In the genomic region with DNA sequence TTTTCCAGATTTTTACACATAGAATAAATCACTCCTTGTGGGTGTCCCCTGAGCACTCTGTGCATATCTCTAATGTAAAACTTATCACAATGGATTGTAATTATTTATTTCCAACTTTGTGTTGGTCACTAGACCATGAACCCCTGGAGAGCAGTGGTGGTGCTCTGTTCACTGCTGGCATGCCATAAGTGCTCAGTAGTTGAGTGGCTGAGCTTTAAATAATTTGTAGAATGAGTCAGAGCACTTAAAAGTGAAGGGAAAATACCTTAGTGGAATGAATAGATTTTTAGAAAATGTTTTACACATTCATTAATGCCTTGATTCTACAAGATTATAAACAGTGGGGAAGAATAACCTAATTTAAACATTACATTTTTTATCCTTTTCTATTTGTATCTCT, we compare ENCODE assay signal across 14 cellular contexts. TPM values are rescaled to one million over a fixed set of nuclear protein-coding genes. Genes with fewer than 3 reads are reported as not detected.
DNase-seq lines count a peak whose midpoint lies in the region; ATAC-seq and TF ChIP-seq lines count a peak whose summit lies in the region.
"Had no signal": no experiment of that assay in that cellular context is flagged by ENCODE, and none has a peak within 500 bp of the region (broad histone marks: within the 10 kb centered on the region; RNA-seq: fewer than 3 reads in every experiment).

No MANE protein-coding gene starts in this region.

- H3K4me1 Mint-ChIP-seq in CD4-positive, alpha-beta T cell (ENCODE audit: low read depth), result no peaks in the 10 kb centered on the region
- H3K4me1 Mint-ChIP-seq: activated naive CD8-positive, alpha-beta T cell treated with anti-CD3 and anti-CD28 coated beads, Interleukin-2, amount 10 ng/mL, durations not matched to agents 7 days and 5 days had no signal

- H3K4me3 ChIP-seq in AG04449 (ENCODE audit: low read depth, low read length) (no peak overlapping the region), SK-N-SH (ENCODE audit: low read depth in 2 of 2, low read length in 1 of 2) (no peak overlapping the region)

- no peaks in the 10 kb centered on the region for H3K36me3 ChIP-seq in SK-N-SH (replicated peaks in 1 of 2; ENCODE audit: control insufficient read depth in 1 of 2, insufficient read depth in 2 of 2, low read length in 1 of 2)

- H3K27me3 ChIP-seq in SK-N-SH (ENCODE audit: insufficient read depth), result no peaks in the 10 kb centered on the region
- H3K27me3 ChIP-seq in CD4-positive, alpha-beta T cell (ENCODE audit: control insufficient read depth, insufficient read depth, low read length), result no peaks in the 10 kb centered on the region

- POLR2A ChIA-PET in AG04449 (lab: Yijun Ruan, JAX), result no interaction called here
- POLR2A ChIA-PET in SK-N-SH (lab: Yijun Ruan, JAX), result no interaction called here
- POLR2A ChIA-PET in CD4-positive, alpha-beta T cell (lab: Charles Lee), result no interaction called here

- H3K27ac Mint-ChIP-seq in CD4-positive, alpha-beta T cell, result no peak overlapping the region
- H3K27ac Mint-ChIP-seq: activated naive CD8-positive, alpha-beta T cell treated with anti-CD3 and anti-CD28 coated beads, Interleukin-2, amount 10 ng/mL, durations not matched to agents 7 days and 5 days had no signal

- H3K27me3 Mint-ChIP-seq in CD4-positive, alpha-beta T cell, result no peaks in the 10 kb centered on the region
- H3K27me3 Mint-ChIP-seq: activated naive CD8-positive, alpha-beta T cell treated with anti-CD3 and anti-CD28 coated beads, Interleukin-2, amount 10 ng/mL, durations not matched to agents 7 days and 5 days had no signal

- no peaks in the 10 kb centered on the region for H3K79me2 ChIP-seq in SK-N-SH (ENCODE audit: insufficient read depth)

- no peak for TF ChIP-seq EP300 in SK-N-SH (IDR thresholded peaks at IDR 0.05; ENCODE audit: borderline replicate concordance in 1 of 2, low read depth in 1 of 2, low read length in 1 of 2)

- DNase-seq in AG04449 (ENCODE audit: low read depth, low spot score), result peak; percentile 28
- DNase-seq in HCEC 1CT, result peak; percentile 70
- no peak for DNase-seq in SK-N-SH
- DNase-seq in iPS-NIHi11 (ENCODE audit: low spot score), result peak; percentile 21
- no peak for DNase-seq in CD4-positive, alpha-beta T cell
- no peak for DNase-seq in activated effector memory CD4-positive, alpha-beta T cell treated with anti-CD3 and anti-CD28 coated beads, Interleukin-2, amount 50 U/mL, for 16 hours
- DNase-seq in activated CD4-positive, CD25-positive, alpha-beta regulatory T cell (lab: John Stamatoyannopoulos, UW), result no peak
- DNase-seq in mesenteric fat pad (ENCODE audit: low spot score), result no peak
- DNase-seq: activated naive CD8-positive, alpha-beta T cell treated with anti-CD3 and anti-CD28 coated beads, Interleukin-2, amount 10 ng/mL, durations not matched to agents 7 days and 5 days; cortex of kidney; NCI-H1105; NCI-H524 treated with DMSO at 0.1 percent for 48 hours; nucleus accumbens had no signal

- TF ChIP-seq RAD21 in SK-N-SH (IDR thresholded peaks at IDR 0.05; ENCODE audit: low read length), result no peak

- H3K9me3 Mint-ChIP-seq in CD4-positive, alpha-beta T cell, result peaks cover 2% of the 10 kb centered on the region
- H3K9me3 Mint-ChIP-seq: activated naive CD8-positive, alpha-beta T cell treated with anti-CD3 and anti-CD28 coated beads, Interleukin-2, amount 10 ng/mL, durations not matched to agents 7 days and 5 days had no signal

- no peak overlapping the region for H3K9ac ChIP-seq in SK-N-SH

- no peak overlapping the region for H3K4me3 Mint-ChIP-seq in CD4-positive, alpha-beta T cell
- H3K4me3 Mint-ChIP-seq: activated naive CD8-positive, alpha-beta T cell treated with anti-CD3 and anti-CD28 coated beads, Interleukin-2, amount 10 ng/mL, durations not matched to agents 7 days and 5 days had no signal

- H3K36me3 Mint-ChIP-seq in CD4-positive, alpha-beta T cell (ENCODE audit: low read depth), result no peaks in the 10 kb centered on the region
- H3K36me3 Mint-ChIP-seq: activated naive CD8-positive, alpha-beta T cell treated with anti-CD3 and anti-CD28 coated beads, Interleukin-2, amount 10 ng/mL, durations not matched to agents 7 days and 5 days had no signal

- no peak for TF ChIP-seq CTCF in AG04449 (IDR thresholded peaks at IDR 0.05; ENCODE audit: insufficient read depth, low read length, missing control alignments)
- TF ChIP-seq CTCF in SK-N-SH (IDR thresholded peaks at IDR 0.05), result no peak
- TF ChIP-seq CTCF in CD4-positive, alpha-beta T cell (IDR thresholded peaks at IDR 0.05), result no peak

- H3K9me2 ChIP-seq in SK-N-SH, result no peaks in the 10 kb centered on the region

- H3K4me2 ChIP-seq in SK-N-SH, result peak overlapping the region; percentile 25; the same call in 1 of the 2 replicates

- no peak overlapping the region; the same call in 1 of the 2 replicates for H2AFZ ChIP-seq in SK-N-SH (ENCODE audit: low read depth)

- CTCF ChIA-PET in AG04449 (lab: Yijun Ruan, JAX) (no interaction called here), SK-N-SH (lab: Yijun Ruan, JAX) (no interaction called here)
- CTCF ChIA-PET in CD4-positive, alpha-beta T cell (lab: Charles Lee), result no interaction called here

- intact Hi-C loops in CD4-positive, alpha-beta T cell (cut with DNase I, micrococcal nuclease), result no loop called here

- peaks cover 5% of the 10 kb centered on the region for H3F3A ChIP-seq in SK-N-SH (replicated peaks; ENCODE audit: insufficient read depth)

- peaks cover 0 to 14% of the 10 kb centered on the region in 2 experiments; a peak in 2 of 4 replicates for H3K4me1 ChIP-seq in SK-N-SH (ENCODE audit: control insufficient read depth in 1 of 2, insufficient read depth in 2 of 2, low read depth in 1 of 2, low read length in 1 of 2)

- H3K27ac ChIP-seq in SK-N-SH (ENCODE audit: low read depth in 2 of 2, low read length in 1 of 2), result peak overlapping the region in 1 of 2 experiments; percentile 36; a peak in 1 of 4 replicates
- H3K27ac ChIP-seq in CD4-positive, alpha-beta T cell (ENCODE audit: low read depth, low read length), result no peak overlapping the region

- H4K20me1 ChIP-seq in SK-N-SH (ENCODE audit: insufficient read depth), result no peaks in the 10 kb centered on the region

- no peaks in the 10 kb centered on the region for H3K9me3 ChIP-seq in SK-N-SH
- no peaks in the 10 kb centered on the region for H3K9me3 ChIP-seq in CD4-positive, alpha-beta T cell (ENCODE audit: control insufficient read depth, low read length)

- no peak for ATAC-seq in CD4-positive, alpha-beta T cell (ENCODE audit: poor library complexity)

TF ChIP-seq in SK-N-SH, 30 proteins besides CTCF, POLR2A, EP300 and RAD21 (continues in another document):
- TF ChIP-seq NRF1 (IDR thresholded peaks at IDR 0.05; ENCODE audit: low read depth, low read length) (no peak), RXRA (IDR thresholded peaks at IDR 0.05; ENCODE audit: borderline replicate concordance, low read depth) (no peak), FOXJ3 (CRISPR knock-in tag; IDR thresholded peaks at IDR 0.05) (no peak), CHD2 (IDR thresholded peaks at IDR 0.05; ENCODE audit: low read length, partially characterized antibody) (no peak), GABPA (IDR thresholded peaks at IDR 0.05; ENCODE audit: low read depth) (no peak), FOXM1 (IDR thresholded peaks at IDR 0.05; ENCODE audit: low read depth) (no peak), MXI1 (IDR thresholded peaks at IDR 0.05; ENCODE audit: low read depth, low read length) (no peak), JUND (IDR thresholded peaks at IDR 0.05) (peak; percentile 58), SIN3A (IDR thresholded peaks at IDR 0.05; ENCODE audit: borderline replicate concordance, low read depth, low read length) (no peak), SMC3 (IDR thresholded peaks at IDR 0.05; ENCODE audit: low read depth, low read length) (no peak), TCF12 (IDR thresholded peaks at IDR 0.05) (peak; percentile 34), FOSL2 (IDR thresholded peaks at IDR 0.05; ENCODE audit: borderline replicate concordance, low read depth) (peak; percentile 63), EZH2phosphoT487 (IDR thresholded peaks at IDR 0.05; ENCODE audit: borderline replicate concordance, low read depth) (no peak)
- TF ChIP-seq, protein P1, sequence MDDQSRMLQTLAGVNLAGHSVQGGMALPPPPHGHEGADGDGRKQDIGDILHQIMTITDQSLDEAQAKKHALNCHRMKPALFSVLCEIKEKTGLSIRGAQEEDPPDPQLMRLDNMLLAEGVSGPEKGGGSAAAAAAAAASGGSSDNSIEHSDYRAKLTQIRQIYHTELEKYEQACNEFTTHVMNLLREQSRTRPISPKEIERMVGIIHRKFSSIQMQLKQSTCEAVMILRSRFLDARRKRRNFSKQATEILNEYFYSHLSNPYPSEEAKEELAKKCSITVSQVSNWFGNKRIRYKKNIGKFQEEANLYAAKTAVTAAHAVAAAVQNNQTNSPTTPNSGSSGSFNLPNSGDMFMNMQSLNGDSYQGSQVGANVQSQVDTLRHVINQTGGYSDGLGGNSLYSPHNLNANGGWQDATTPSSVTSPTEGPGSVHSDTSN (IDR thresholded peaks at IDR 0.05), result no peak
- TF ChIP-seq, protein P2, sequence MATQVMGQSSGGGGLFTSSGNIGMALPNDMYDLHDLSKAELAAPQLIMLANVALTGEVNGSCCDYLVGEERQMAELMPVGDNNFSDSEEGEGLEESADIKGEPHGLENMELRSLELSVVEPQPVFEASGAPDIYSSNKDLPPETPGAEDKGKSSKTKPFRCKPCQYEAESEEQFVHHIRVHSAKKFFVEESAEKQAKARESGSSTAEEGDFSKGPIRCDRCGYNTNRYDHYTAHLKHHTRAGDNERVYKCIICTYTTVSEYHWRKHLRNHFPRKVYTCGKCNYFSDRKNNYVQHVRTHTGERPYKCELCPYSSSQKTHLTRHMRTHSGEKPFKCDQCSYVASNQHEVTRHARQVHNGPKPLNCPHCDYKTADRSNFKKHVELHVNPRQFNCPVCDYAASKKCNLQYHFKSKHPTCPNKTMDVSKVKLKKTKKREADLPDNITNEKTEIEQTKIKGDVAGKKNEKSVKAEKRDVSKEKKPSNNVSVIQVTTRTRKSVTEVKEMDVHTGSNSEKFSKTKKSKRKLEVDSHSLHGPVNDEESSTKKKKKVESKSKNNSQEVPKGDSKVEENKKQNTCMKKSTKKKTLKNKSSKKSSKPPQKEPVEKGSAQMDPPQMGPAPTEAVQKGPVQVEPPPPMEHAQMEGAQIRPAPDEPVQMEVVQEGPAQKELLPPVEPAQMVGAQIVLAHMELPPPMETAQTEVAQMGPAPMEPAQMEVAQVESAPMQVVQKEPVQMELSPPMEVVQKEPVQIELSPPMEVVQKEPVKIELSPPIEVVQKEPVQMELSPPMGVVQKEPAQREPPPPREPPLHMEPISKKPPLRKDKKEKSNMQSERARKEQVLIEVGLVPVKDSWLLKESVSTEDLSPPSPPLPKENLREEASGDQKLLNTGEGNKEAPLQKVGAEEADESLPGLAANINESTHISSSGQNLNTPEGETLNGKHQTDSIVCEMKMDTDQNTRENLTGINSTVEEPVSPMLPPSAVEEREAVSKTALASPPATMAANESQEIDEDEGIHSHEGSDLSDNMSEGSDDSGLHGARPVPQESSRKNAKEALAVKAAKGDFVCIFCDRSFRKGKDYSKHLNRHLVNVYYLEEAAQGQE (IDR thresholded peaks at IDR 0.05; ENCODE audit: low read depth, low read length), result no peak

RNA-seq across cellular contexts. Expression of a gene that starts 6.3 kb away (rescaled TPM):
- 0.02 and 0.07 TPM in 2 replicates for polyA plus RNA-seq in SK-N-SH (2012; rRNA removed)
- polyA plus RNA-seq in SK-N-SH (2012; cell fraction: cytosol; rRNA removed), result 0.08 and 0.12 TPM in 2 replicates
- polyA plus RNA-seq in SK-N-SH (2012; cell fraction: nucleus; rRNA removed), result 0.01 and 0.04 TPM in 2 replicates
- total RNA-seq in CD4-positive, alpha-beta T cell, result not detected
- total RNA-seq in mesenteric fat pad, result 0.32 TPM
- total RNA-seq: activated naive CD8-positive, alpha-beta T cell treated with anti-CD3 and anti-CD28 coated beads, Interleukin-2, amount 10 ng/mL, durations not matched to agents 7 days and 5 days; HT-29 had no signal

Comparison
In these comparisons a context has a peak if more than half of its experiments do, and no peak if none do; other contexts are left out.
1. DNase-seq: peak in AG04449 (single experiment), HCEC 1CT (single experiment) and iPS-NIHi11 (single experiment); none in SK-N-SH (single experiment), CD4-positive, alpha-beta T cell (0 of 10), activated effector memory CD4-positive, alpha-beta T cell treated with anti-CD3 and anti-CD28 coated beads, Interleukin-2, amount 50 U/mL, for 16 hours (single experiment), activated CD4-positive, CD25-positive, alpha-beta regulatory T cell (0 of 4) and mesenteric fat pad (single experiment).